31 cellular contexts compared by ENCODE assay signal in genomic region chr2:233571462-233571861, GRCh38. TPM values are rescaled to one million over a fixed set of nuclear protein-coding genes. Genes with fewer than 3 reads are reported as not detected.
"Had no signal": no experiment of that assay in that cellular context is flagged by ENCODE, and none has a peak within 500 bp of the region (broad histone marks: within the 10 kb centered on the region; RNA-seq: fewer than 3 reads in every experiment).

No MANE protein-coding gene starts in this region.

- H3K27me3 ChIP-seq: neural progenitor cell, ovary, spleen, suprapubic skin, testis, tibial artery, transverse colon, upper lobe of right lung, uterus had no signal

- ATAC-seq: natural killer cell; psoas muscle; right cardiac atrium; sciatic nerve; stimulated activated memory B cell treated with anti-CD40 and anti-IgM and Interleukin-4, amounts not matched to agents 10 μg/mL and 1 μg/mL and 100 μg/mL, for 72 hours; stimulated activated naive CD8-positive, alpha-beta T cell treated with anti-CD3 and anti-CD28 coated beads, Interleukin-15, amount 100 ng/mL, for 72 hours; stimulated activated naive CD8-positive, alpha-beta T cell treated with anti-CD3 and anti-CD28 coated beads, Interleukin-15, Interleukin-2, amounts not matched to agents 100 U/mL and 50 U/mL, for 24 hours; upper lobe of right lung had no signal

- H3K9ac ChIP-seq: neural progenitor cell, parathyroid adenoma had no signal

- H3K27ac ChIP-seq: neural progenitor cell, ovary, parathyroid adenoma, psoas muscle, skin epidermis, spleen, suprapubic skin, testis, tibial artery, transverse colon, upper lobe of right lung, uterus had no signal

- H3K4me3 ChIP-seq: neural progenitor cell, ovary, psoas muscle, skin epidermis, smooth muscle cell, spleen, suprapubic skin, testis, tibial artery, transverse colon, upper lobe of right lung, uterus had no signal

- H3K79me2 ChIP-seq: parathyroid adenoma had no signal

- H3K4me2 ChIP-seq: neural progenitor cell, smooth muscle cell had no signal

- DNase-seq: natural killer cell; occipital lobe; ovary; posterior cingulate gyrus; psoas muscle; right cardiac atrium; spleen; stimulated activated CD4-positive, alpha-beta T cell treated with anti-CD3 and anti-CD28 coated beads, Interleukin-12 subunit alpha, Interleukin-12 subunit beta, amount 100 ng/mL, for 4 hours; stimulated activated CD4-positive, alpha-beta T cell treated with anti-CD3 and anti-CD28 coated beads, Interleukin-1b, Interleukin-23, amount 100 ng/mL, for 48 hours; stimulated activated CD4-positive, alpha-beta T cell treated with anti-CD3 and anti-CD28 coated beads, Interleukin-4, amount 100 ng/mL, for 1 hour; stimulated activated CD4-positive, alpha-beta T cell treated with anti-CD3 and anti-CD28 coated beads, Interleukin-4, amount 100 ng/mL, for 4 hours; stimulated activated CD8-positive, alpha-beta memory T cell treated with anti-CD3 and anti-CD28 coated beads, Interleukin-4, amount 100 ng/mL, for 48 hours; stimulated activated naive CD4-positive, alpha-beta T cell; stimulated activated naive CD8-positive, alpha-beta T cell treated with anti-CD3 and anti-CD28 coated beads, Interleukin-15, amount 100 ng/mL, for 72 hours; stimulated activated naive CD8-positive, alpha-beta T cell treated with anti-CD3 and anti-CD28 coated beads, Interleukin-15, Interleukin-2, amounts not matched to agents 100 U/mL and 50 U/mL, for 24 hours; substantia nigra; testis; tibial artery; transverse colon; upper lobe of right lung; uterus had no signal

- H3K4me1 ChIP-seq: neural progenitor cell, parathyroid adenoma, psoas muscle, spleen, suprapubic skin, testis, tibial artery, transverse colon, upper lobe of right lung, uterus had no signal

- H3K36me3 ChIP-seq: neural progenitor cell, ovary, spleen, suprapubic skin, tibial artery, transverse colon, upper lobe of right lung, uterus had no signal

- H3K9me3 ChIP-seq: ovary, psoas muscle, spleen, suprapubic skin, testis, tibial artery, transverse colon, upper lobe of right lung, uterus had no signal

- H2AFZ ChIP-seq: neural progenitor cell, parathyroid adenoma had no signal

RNA-seq across cellular contexts. Expression of gene UGT1A8, which starts 46.0 kb away (rescaled TPM):
- total RNA-seq: natural killer cell, occipital lobe, osteoblast, ovary, progenitor cell of endocrine pancreas, psoas muscle, right cardiac atrium, sciatic nerve, smooth muscle cell, spleen, upper lobe of right lung, uterus had no signal
- polyA plus RNA-seq: neural cell, ovary, psoas muscle, right cardiac atrium, smooth muscle cell, spleen had no signal
